In genomic region chr10:31770307-31770902, GRCh38 we compare ENCODE assay signal across 8 cellular contexts.
DNase-seq lines count a peak whose midpoint lies in the region; ATAC-seq, FAIRE-seq and TF ChIP-seq lines count a peak whose summit lies in the region.

No MANE protein-coding gene starts in this region.

- ATAC-seq in esophagus mucosa (peak; percentile 58), psoas muscle (no peak)

- peak; percentile 87 for TF ChIP-seq CTCF in BE2C (IDR thresholded peaks at IDR 0.05; ENCODE audit: low read depth, low read length)
- peak; percentile 77 for TF ChIP-seq CTCF in LNCaP clone FGC (IDR thresholded peaks at IDR 0.05; ENCODE audit: control insufficient read depth, extremely low read depth, insufficient read depth)
- TF ChIP-seq CTCF in psoas muscle (IDR thresholded peaks at IDR 0.05) = peak; percentile 63

- H3K9me3 ChIP-seq in BE2C = no peaks in the 10 kb centered on the region
- no peaks in the 10 kb centered on the region for H3K9me3 ChIP-seq in psoas muscle

- H3K27ac ChIP-seq in psoas muscle = no peak overlapping the region

- peak; percentile 82 for FAIRE-seq in GM19239 (lab: Jason Lieb, UNC)

- peak; percentile 57 for DNase-seq in BE2C
- DNase-seq in GM19239 (ENCODE audit: insufficient read length, low spot score) = peak; percentile 55
- no peak for DNase-seq in LNCaP clone FGC (ENCODE audit: low read depth)
- peak; percentile 81 for DNase-seq in activated CD8-positive, alpha-beta memory T cell treated with anti-CD3 and anti-CD28 coated beads for 24 hours
- DNase-seq in psoas muscle = peak in 1 of 2 donors; percentile 36
- no peak for DNase-seq in islet precursor cell
- DNase-seq in NCI-H2107 treated with DMSO at 0.1 percent for 48 hours (lab: John Stamatoyannopoulos, UW; ENCODE audit: unreplicated experiment) = no peak

- WGBS in psoas muscle, 3 donors = 63 to 69% (median 66%) methylated on average over 8 of the region's 8 CpGs

- no peaks in the 10 kb centered on the region for H3K27me3 ChIP-seq in BE2C
- no peaks in the 10 kb centered on the region for H3K27me3 ChIP-seq in psoas muscle (ENCODE audit: insufficient read depth in 3 of 3, low read length in 2 of 3)

- no peaks in the 10 kb centered on the region for H3K36me3 ChIP-seq in BE2C
- no peaks in the 10 kb centered on the region for H3K36me3 ChIP-seq in psoas muscle (ENCODE audit: insufficient read depth in 1 of 2, low read depth in 1 of 2)

- intact Hi-C loops in psoas muscle (cut with DNase I) = no loop called here

- H3K4me1 ChIP-seq in BE2C (no peaks in the 10 kb centered on the region; the same call in 1 of the 2 replicates), psoas muscle (peaks cover 18% of the 10 kb centered on the region)

- H3K4me3 ChIP-seq in BE2C (ENCODE audit: low read depth, low read length) (no peak overlapping the region), LNCaP clone FGC (ENCODE audit: low read depth, low read length) (no peak overlapping the region), psoas muscle (no peak overlapping the region)

Comparison
In these comparisons a context has a peak if more than half of its experiments do, and no peak if none do; other contexts are left out.
1. DNase-seq: peak in BE2C (single experiment), GM19239 (single experiment) and activated CD8-positive, alpha-beta memory T cell treated with anti-CD3 and anti-CD28 coated beads for 24 hours (single experiment); none in LNCaP clone FGC (single experiment), islet precursor cell (single experiment) and NCI-H2107 treated with DMSO at 0.1 percent for 48 hours (single experiment).
2. Peak in every context shown above with its lines, with median percentiles within 50 percentile points of each other: CTCF ChIP-seq.